Comparison of ENCODE assay signal across 1 cellular context in the genomic region with DNA sequence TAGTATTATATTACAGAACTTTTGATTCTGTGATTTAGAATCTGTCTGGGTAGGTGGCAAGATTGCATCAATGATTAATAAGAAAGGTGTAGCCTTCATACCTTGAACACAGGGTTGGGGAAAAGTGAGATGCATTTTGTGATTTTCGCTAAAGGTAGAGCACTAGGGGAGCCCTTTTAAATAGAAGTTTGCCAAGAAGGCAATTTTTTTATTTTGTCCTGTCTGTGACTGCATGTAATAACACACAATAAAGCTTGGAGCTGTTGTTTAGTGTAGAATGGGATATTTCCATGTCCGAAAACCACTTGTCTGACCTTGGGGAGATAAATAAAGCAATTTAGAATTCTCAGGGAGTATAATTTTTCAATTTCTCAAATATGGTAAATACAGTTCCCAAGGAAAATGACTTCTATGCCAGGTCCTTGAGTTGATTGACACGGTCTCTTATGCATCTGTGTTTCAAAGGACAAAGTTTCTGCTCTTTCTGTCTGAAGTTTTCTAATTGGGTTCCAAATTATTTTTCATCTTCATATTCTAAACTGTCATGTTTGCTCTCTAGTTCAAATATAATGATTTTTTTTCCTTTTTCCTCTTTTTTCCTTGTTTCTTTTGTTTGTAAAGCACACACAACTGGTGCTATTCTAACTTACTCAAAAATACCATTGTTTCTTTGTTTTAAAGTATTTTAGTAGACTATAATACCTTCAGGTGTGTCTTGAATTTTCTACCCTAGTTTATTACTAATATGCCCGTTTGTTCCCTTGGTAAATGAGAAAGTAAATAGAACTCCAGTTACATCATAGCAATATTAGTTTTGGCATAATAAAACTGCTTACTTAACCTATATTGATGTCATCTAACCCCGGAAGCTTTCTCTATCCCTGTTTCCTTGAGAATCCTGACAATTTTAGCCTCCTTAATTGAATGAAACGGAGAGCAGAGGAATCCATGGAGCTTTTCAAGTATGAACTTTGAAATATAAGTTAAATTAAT.
TF ChIP-seq lines count a peak whose summit lies in the region.

No MANE protein-coding gene starts in this region.

TF ChIP-seq in HEK293, 187 proteins besides CTCF, POLR2A, EP300 and RAD21 (continued from another document):
- TF ChIP-seq, protein P1, sequence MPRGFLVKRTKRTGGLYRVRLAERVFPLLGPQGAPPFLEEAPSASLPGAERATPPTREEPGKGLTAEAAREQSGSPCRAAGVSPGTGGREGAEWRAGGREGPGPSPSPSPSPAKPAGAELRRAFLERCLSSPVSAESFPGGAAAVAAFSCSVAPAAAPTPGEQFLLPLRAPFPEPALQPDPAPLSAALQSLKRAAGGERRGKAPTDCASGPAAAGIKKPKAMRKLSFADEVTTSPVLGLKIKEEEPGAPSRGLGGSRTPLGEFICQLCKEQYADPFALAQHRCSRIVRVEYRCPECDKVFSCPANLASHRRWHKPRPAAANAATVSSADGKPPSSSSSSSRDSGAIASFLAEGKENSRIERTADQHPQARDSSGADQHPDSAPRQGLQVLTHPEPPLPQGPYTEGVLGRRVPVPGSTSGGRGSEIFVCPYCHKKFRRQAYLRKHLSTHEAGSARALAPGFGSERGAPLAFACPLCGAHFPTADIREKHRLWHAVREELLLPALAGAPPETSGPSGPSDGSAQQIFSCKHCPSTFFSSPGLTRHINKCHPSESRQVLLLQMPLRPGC (tag by site-specific recombination; IDR thresholded peaks at IDR 0.05) = no peak
- TF ChIP-seq ZNF629 (tag by site-specific recombination; IDR thresholded peaks at IDR 0.05) = peak; percentile 74
- TF ChIP-seq ZNF16 (tag by site-specific recombination; IDR thresholded peaks at IDR 0.05; ENCODE audit: low read depth) = no peak
- TF ChIP-seq ZSCAN16 (tag by site-specific recombination; IDR thresholded peaks at IDR 0.05) = no peak
- TF ChIP-seq, protein P2, sequence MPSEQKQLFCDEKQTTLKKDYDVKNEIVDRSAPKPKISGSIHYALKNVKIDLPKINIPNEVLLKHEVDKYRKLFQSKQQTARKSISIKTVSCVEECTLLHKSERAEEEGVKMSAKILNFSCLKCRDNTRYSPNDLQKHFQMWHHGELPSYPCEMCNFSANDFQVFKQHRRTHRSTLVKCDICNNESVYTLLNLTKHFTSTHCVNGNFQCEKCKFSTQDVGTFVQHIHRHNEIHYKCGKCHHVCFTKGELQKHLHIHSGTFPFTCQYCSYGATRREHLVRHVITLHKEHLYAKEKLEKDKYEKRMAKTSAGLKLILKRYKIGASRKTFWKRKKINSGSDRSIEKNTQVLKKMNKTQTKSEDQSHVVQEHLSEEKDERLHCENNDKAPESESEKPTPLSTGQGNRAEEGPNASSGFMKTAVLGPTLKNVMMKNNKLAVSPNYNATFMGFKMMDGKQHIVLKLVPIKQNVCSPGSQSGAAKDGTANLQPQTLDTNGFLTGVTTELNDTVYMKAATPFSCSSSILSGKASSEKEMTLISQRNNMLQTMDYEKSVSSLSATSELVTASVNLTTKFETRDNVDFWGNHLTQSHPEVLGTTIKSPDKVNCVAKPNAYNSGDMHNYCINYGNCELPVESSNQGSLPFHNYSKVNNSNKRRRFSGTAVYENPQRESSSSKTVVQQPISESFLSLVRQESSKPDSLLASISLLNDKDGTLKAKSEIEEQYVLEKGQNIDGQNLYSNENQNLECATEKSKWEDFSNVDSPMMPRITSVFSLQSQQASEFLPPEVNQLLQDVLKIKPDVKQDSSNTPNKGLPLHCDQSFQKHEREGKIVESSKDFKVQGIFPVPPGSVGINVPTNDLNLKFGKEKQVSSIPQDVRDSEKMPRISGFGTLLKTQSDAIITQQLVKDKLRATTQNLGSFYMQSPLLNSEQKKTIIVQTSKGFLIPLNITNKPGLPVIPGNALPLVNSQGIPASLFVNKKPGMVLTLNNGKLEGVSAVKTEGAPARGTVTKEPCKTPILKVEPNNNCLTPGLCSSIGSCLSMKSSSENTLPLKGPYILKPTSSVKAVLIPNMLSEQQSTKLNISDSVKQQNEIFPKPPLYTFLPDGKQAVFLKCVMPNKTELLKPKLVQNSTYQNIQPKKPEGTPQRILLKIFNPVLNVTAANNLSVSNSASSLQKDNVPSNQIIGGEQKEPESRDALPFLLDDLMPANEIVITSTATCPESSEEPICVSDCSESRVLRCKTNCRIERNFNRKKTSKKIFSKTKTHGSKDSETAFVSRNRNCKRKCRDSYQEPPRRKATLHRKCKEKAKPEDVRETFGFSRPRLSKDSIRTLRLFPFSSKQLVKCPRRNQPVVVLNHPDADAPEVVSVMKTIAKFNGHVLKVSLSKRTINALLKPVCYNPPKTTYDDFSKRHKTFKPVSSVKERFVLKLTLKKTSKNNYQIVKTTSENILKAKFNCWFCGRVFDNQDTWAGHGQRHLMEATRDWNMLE (tag by site-specific recombination; conservative IDR thresholded peaks at IDR 0.05; ENCODE audit: low read depth) = peak; percentile 50
- TF ChIP-seq SETDB1 (IDR thresholded peaks at IDR 0.05; ENCODE audit: insufficient read length, low read length) = no peak
- TF ChIP-seq, protein P3, sequence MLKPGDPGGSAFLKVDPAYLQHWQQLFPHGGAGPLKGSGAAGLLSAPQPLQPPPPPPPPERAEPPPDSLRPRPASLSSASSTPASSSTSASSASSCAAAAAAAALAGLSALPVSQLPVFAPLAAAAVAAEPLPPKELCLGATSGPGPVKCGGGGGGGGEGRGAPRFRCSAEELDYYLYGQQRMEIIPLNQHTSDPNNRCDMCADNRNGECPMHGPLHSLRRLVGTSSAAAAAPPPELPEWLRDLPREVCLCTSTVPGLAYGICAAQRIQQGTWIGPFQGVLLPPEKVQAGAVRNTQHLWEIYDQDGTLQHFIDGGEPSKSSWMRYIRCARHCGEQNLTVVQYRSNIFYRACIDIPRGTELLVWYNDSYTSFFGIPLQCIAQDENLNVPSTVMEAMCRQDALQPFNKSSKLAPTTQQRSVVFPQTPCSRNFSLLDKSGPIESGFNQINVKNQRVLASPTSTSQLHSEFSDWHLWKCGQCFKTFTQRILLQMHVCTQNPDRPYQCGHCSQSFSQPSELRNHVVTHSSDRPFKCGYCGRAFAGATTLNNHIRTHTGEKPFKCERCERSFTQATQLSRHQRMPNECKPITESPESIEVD (tag by site-specific recombination; IDR thresholded peaks at IDR 0.05) = peak; percentile 13; the same call in 1 of the 2 replicates
- TF ChIP-seq, protein P4, sequence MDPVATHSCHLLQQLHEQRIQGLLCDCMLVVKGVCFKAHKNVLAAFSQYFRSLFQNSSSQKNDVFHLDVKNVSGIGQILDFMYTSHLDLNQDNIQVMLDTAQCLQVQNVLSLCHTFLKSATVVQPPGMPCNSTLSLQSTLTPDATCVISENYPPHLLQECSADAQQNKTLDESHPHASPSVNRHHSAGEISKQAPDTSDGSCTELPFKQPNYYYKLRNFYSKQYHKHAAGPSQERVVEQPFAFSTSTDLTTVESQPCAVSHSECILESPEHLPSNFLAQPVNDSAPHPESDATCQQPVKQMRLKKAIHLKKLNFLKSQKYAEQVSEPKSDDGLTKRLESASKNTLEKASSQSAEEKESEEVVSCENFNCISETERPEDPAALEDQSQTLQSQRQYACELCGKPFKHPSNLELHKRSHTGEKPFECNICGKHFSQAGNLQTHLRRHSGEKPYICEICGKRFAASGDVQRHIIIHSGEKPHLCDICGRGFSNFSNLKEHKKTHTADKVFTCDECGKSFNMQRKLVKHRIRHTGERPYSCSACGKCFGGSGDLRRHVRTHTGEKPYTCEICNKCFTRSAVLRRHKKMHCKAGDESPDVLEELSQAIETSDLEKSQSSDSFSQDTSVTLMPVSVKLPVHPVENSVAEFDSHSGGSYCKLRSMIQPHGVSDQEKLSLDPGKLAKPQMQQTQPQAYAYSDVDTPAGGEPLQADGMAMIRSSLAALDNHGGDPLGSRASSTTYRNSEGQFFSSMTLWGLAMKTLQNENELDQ (tag by site-specific recombination; IDR thresholded peaks at IDR 0.05; ENCODE audit: low read depth) = no peak
